18 cellular contexts compared by ENCODE assay signal in genomic region chr10:109178576-109178975, GRCh38.
DNase-seq lines count a peak whose midpoint lies in the region; ATAC-seq and TF ChIP-seq lines count a peak whose summit lies in the region.
"Had no signal": no experiment of that assay in that cellular context is flagged by ENCODE, and none has a peak within 500 bp of the region (broad histone marks: within the 10 kb centered on the region; RNA-seq: fewer than 3 reads in every experiment).

No MANE protein-coding gene starts in this region.

- no peak for TF ChIP-seq RAD21 in IMR-90 (IDR thresholded peaks at IDR 0.05; ENCODE audit: low read length)

- H3K9ac ChIP-seq in IMR-90 (ENCODE audit: low read depth, low read length): no peak overlapping the region

- H4K20me1 ChIP-seq in IMR-90 (ENCODE audit: insufficient read depth, low read length): no peaks in the 10 kb centered on the region

- H3K4me3 ChIP-seq in IMR-90 (ENCODE audit: insufficient read depth, low read depth, low read length): no peak overlapping the region
- H3K4me3 ChIP-seq: GM23338, K562 had no signal

- TF ChIP-seq POLR2A in IMR-90 (IDR thresholded peaks at IDR 0.05; ENCODE audit: low read depth, low read length): no peak

- no peak overlapping the region for H3K14ac ChIP-seq in IMR-90 (replicated peaks; ENCODE audit: low read depth, low read length)

- H2AK5ac ChIP-seq in IMR-90 (ENCODE audit: low read depth, low read length): no peak overlapping the region

- TF ChIP-seq CTCF in IMR-90 (conservative IDR thresholded peaks at IDR 0.05; ENCODE audit: low read depth, low read length): no peak

- dilution Hi-C loops in IMR-90 (cut with HindIII; ENCODE audit: low sequenced_read_pairs, unreplicated experiment): no loop called here

- no peak overlapping the region for H3K56ac ChIP-seq in IMR-90 (ENCODE audit: extremely low read depth, insufficient read depth, low read length)

- no peak overlapping the region for H3K4ac ChIP-seq in IMR-90 (ENCODE audit: low read depth, low read length)

- no peak overlapping the region for H2BK5ac ChIP-seq in IMR-90 (ENCODE audit: low read depth, low read length, poor library complexity, severe bottlenecking)

- H2BK120ac ChIP-seq in IMR-90 (ENCODE audit: low read depth, low read length): no peak overlapping the region

- no CpG with 5 or more reads among the region's 1 CpG for WGBS in IMR-90 (ENCODE audit: extremely low coverage in 2 of 2, insufficient read length in 1 of 2), 2 experiments

- H3K27ac ChIP-seq in IMR-90 (ENCODE audit: insufficient read depth, low read length): no peak overlapping the region
- H3K27ac ChIP-seq: C4-2B, HL-60 had no signal

- no peak overlapping the region for H2AK9ac ChIP-seq in IMR-90 (replicated peaks; ENCODE audit: low read depth, low read length, poor library complexity)

- POLR2A ChIA-PET in IMR-90 (lab: Charles Lee; ENCODE audit: unreplicated experiment): no interaction called here

- no peak overlapping the region for H3K23ac ChIP-seq in IMR-90 (ENCODE audit: low read depth, low read length)

- H3K79me1 ChIP-seq in IMR-90 (ENCODE audit: low read depth in 1 of 2, low read length in 2 of 2): no peaks in the 10 kb centered on the region

- no peak overlapping the region for H4K91ac ChIP-seq in IMR-90 (ENCODE audit: insufficient read depth, low read depth, low read length)

- H2BK15ac ChIP-seq in IMR-90 (ENCODE audit: low read depth, low read length): no peak overlapping the region

- no peak overlapping the region for H2BK20ac ChIP-seq in IMR-90 (ENCODE audit: low read depth, low read length)

- no peak overlapping the region for H4K8ac ChIP-seq in IMR-90 (ENCODE audit: low read depth in 2 of 2, low read length in 2 of 2)

- H2AFZ ChIP-seq in IMR-90 (replicated peaks; ENCODE audit: low read length, poor library complexity): no peak overlapping the region
- H2AFZ ChIP-seq: GM23338 had no signal

- ATAC-seq in IMR-90 (ENCODE audit: low read depth) (peak; percentile 46; the same call in 1 of the 2 replicates), HG02678 (IDR thresholded peaks at IDR 0.05; ENCODE audit: unreplicated experiment) (no peak)
- ATAC-seq: GM23338, K562 had no signal

- in situ Hi-C loops in IMR-90 (cut with MboI; ENCODE audit: low sequenced_read_pairs): no loop called here

- no peaks in the 10 kb centered on the region for H3K27me3 ChIP-seq in IMR-90 (ENCODE audit: control insufficient read depth, insufficient read depth, low read length)
- H3K27me3 ChIP-seq: BE2C had no signal

- H3K4me1 ChIP-seq in IMR-90 (ENCODE audit: control insufficient read depth, insufficient read depth, low read length): no peaks in the 10 kb centered on the region
- H3K4me1 ChIP-seq: BE2C, Caco-2 had no signal

- H3K18ac ChIP-seq in IMR-90 (ENCODE audit: low read depth, low read length): no peak overlapping the region

- no peak overlapping the region for H3K4me2 ChIP-seq in IMR-90 (ENCODE audit: low read depth, low read length)
- H3K4me2 ChIP-seq: GM23338 had no signal

- peak; percentile 6 for DNase-seq in IMR-90
- DNase-seq in SW480 (ENCODE audit: low spot score): peak; percentile 1
- peak; percentile 67 for DNase-seq in myocyte (ENCODE audit: low read depth)
- DNase-seq in NCI-H774 (lab: John Stamatoyannopoulos, UW): no peak
- no peak for DNase-seq in NCI-H2227 (lab: John Stamatoyannopoulos, UW; ENCODE audit: unreplicated experiment)
- DNase-seq: ACHN; BE2C; Caco-2; CD4-positive, alpha-beta T cell; DMS53; DND-41; EL; HCEC 1CT had no signal

- H3K36me3 ChIP-seq in IMR-90 (ENCODE audit: control insufficient read depth, insufficient read depth, low read length): no peaks in the 10 kb centered on the region
- H3K36me3 ChIP-seq: BE2C had no signal

- H4K5ac ChIP-seq in IMR-90 (ENCODE audit: low read depth, low read length): no peak overlapping the region

- no peaks in the 10 kb centered on the region for H3K9me3 ChIP-seq in IMR-90 (ENCODE audit: control insufficient read depth, insufficient read depth, low read length)
- H3K9me3 ChIP-seq: BE2C had no signal

- intact Hi-C loops in IMR-90 (cut with micrococcal nuclease): no loop called here

- no TSS peak for BruUV-seq in IMR-90 (replicated peaks; lab: Mats Ljungman, UMichigan)

- CTCF ChIA-PET in IMR-90 (lab: Yijun Ruan, JAX): no interaction called here

- H3K9me1 ChIP-seq in IMR-90 (ENCODE audit: insufficient read depth, low read length): no peaks in the 10 kb centered on the region

TF ChIP-seq in IMR-90, 13 proteins besides CTCF, POLR2A, EP300 and RAD21:
- no peak for TF ChIP-seq NFE2L2 (IDR thresholded peaks at IDR 0.05; ENCODE audit: low read depth, low read length)
- TF ChIP-seq MAZ (IDR thresholded peaks at IDR 0.05; ENCODE audit: borderline replicate concordance, low read depth, low read length): no peak
- TF ChIP-seq CEBPB (IDR thresholded peaks at IDR 0.05; ENCODE audit: low read depth, low read length): no peak
- TF ChIP-seq ELK1 (IDR thresholded peaks at IDR 0.05; ENCODE audit: borderline replicate concordance, low read depth, low read length): no peak
- TF ChIP-seq CHD1 (IDR thresholded peaks at IDR 0.05; ENCODE audit: low read depth, low read length): no peak
- TF ChIP-seq MXI1 (IDR thresholded peaks at IDR 0.05; ENCODE audit: borderline replicate concordance, low read depth, low read length): no peak
- no peak for TF ChIP-seq FOS (IDR thresholded peaks at IDR 0.05; ENCODE audit: low read depth, low read length)
- no peak for TF ChIP-seq RCOR1 (IDR thresholded peaks at IDR 0.05; ENCODE audit: insufficient replicate concordance, low read length)
- TF ChIP-seq SMC3 (IDR thresholded peaks at IDR 0.05; ENCODE audit: low read depth, low read length): no peak
- no peak for TF ChIP-seq RFX5 (IDR thresholded peaks at IDR 0.05; ENCODE audit: low read depth, low read length)
- no peak for TF ChIP-seq MAFK (IDR thresholded peaks at IDR 0.05; ENCODE audit: low read depth, low read length)
- no peak for TF ChIP-seq BHLHE40 (IDR thresholded peaks at IDR 0.05; ENCODE audit: low read depth, low read length)
- TF ChIP-seq USF2 (IDR thresholded peaks at IDR 0.05; ENCODE audit: low read depth, low read length): no peak

Comparison
In these comparisons a context has a peak if more than half of its experiments do, and no peak if none do; other contexts are left out.
1. DNase-seq: peak in IMR-90 (single experiment), SW480 (single experiment) and myocyte (single experiment); none in NCI-H774 (single experiment) and NCI-H2227 (single experiment).